Comparison of ENCODE assay signal across 5 cellular contexts in genomic region chr19:42485036-42485435, GRCh38. TPM values are rescaled to one million over a fixed set of nuclear protein-coding genes. Genes with fewer than 3 reads are reported as not detected.
"Had no signal": no experiment of that assay in that cellular context is flagged by ENCODE, and none has a peak within 500 bp of the region (broad histone marks: within the 10 kb centered on the region; RNA-seq: fewer than 3 reads in every experiment).

No MANE protein-coding gene starts in this region.

RNA-seq across cellular contexts. Expression of gene CXCL17, which starts 42.3 kb away (rescaled TPM):
- total RNA-seq: LHCN-M2, MCF 10A, OCI-LY7 had no signal
- polyA plus RNA-seq: SK-N-SH had no signal

RNA-seq across cellular contexts. Expression of gene CEACAM1, which starts 43.2 kb away (rescaled TPM):
- total RNA-seq: LHCN-M2 had no signal

RNA-seq across cellular contexts. Expression of gene LIPE, which starts 57.8 kb away (rescaled TPM):
- total RNA-seq: SK-MEL-5 had no signal
